ENCODE assay signal across 1 cellular context in the genomic region with DNA sequence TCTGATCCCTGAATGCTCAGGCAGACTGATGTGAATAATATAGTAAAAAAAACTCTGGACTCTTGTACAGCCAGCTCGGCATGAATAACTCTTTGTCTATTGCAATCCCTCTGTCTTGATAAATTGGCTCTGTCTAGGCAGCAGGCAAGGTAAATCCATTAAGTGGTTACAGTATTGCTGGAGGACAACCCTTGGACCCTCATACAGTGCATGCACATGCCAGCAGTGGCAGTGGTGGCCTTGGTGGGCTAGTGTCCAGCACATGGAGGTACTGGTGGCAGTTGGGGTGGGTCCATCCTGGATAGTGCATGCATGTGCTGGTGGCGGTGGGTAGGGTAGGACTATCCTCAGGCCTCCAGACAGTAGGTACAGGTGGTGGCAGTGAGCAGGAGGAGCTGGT.
TF ChIP-seq lines count a peak whose summit lies in the region.

No MANE protein-coding gene starts in this region.

TF ChIP-seq in HepG2, 621 proteins besides CTCF, POLR2A, EP300 and RAD21:
- TF ChIP-seq ZFX (CRISPR knock-in tag; IDR thresholded peaks at IDR 0.05; ENCODE audit: low read depth) = 0 out of 2 replicates have a peak, but pooled peaks have one; percentile 14
- TF ChIP-seq SALL1 (CRISPR knock-in tag; IDR thresholded peaks at IDR 0.05) = 0 out of 2 replicates have a peak, but pooled peaks have one; percentile 16
- no peak for TF ChIP-seq CREM (IDR thresholded peaks at IDR 0.05)
- no peak for TF ChIP-seq CREM (CRISPR knock-in tag; IDR thresholded peaks at IDR 0.05)
- no peak for TF ChIP-seq RFX5 (IDR thresholded peaks at IDR 0.05; ENCODE audit: low read depth, low read length)
- TF ChIP-seq, protein P1, sequence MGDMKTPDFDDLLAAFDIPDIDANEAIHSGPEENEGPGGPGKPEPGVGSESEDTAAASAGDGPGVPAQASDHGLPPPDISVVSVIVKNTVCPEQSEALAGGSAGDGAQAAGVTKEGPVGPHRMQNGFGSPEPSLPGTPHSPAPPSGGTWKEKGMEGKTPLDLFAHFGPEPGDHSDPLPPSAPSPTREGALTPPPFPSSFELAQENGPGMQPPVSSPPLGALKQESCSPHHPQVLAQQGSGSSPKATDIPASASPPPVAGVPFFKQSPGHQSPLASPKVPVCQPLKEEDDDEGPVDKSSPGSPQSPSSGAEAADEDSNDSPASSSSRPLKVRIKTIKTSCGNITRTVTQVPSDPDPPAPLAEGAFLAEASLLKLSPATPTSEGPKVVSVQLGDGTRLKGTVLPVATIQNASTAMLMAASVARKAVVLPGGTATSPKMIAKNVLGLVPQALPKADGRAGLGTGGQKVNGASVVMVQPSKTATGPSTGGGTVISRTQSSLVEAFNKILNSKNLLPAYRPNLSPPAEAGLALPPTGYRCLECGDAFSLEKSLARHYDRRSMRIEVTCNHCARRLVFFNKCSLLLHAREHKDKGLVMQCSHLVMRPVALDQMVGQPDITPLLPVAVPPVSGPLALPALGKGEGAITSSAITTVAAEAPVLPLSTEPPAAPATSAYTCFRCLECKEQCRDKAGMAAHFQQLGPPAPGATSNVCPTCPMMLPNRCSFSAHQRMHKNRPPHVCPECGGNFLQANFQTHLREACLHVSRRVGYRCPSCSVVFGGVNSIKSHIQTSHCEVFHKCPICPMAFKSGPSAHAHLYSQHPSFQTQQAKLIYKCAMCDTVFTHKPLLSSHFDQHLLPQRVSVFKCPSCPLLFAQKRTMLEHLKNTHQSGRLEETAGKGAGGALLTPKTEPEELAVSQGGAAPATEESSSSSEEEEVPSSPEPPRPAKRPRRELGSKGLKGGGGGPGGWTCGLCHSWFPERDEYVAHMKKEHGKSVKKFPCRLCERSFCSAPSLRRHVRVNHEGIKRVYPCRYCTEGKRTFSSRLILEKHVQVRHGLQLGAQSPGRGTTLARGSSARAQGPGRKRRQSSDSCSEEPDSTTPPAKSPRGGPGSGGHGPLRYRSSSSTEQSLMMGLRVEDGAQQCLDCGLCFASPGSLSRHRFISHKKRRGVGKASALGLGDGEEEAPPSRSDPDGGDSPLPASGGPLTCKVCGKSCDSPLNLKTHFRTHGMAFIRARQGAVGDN (CRISPR knock-in tag; IDR thresholded peaks at IDR 0.05) = 0 out of 2 replicates have a peak, but pooled peaks have one; percentile 16
- no peak for TF ChIP-seq ZNF777 (CRISPR knock-in tag; IDR thresholded peaks at IDR 0.05)
- TF ChIP-seq GABPB1 (CRISPR knock-in tag; IDR thresholded peaks at IDR 0.05) = no peak
- no peak for TF ChIP-seq TBX2 (CRISPR knock-in tag; IDR thresholded peaks at IDR 0.05; ENCODE audit: borderline replicate concordance)
- peak; percentile 59 for TF ChIP-seq HNF4A (CRISPR knock-in tag; IDR thresholded peaks at IDR 0.05)
- no peak for TF ChIP-seq JDP2 (CRISPR knock-in tag; IDR thresholded peaks at IDR 0.05; ENCODE audit: borderline replicate concordance)
- TF ChIP-seq ZNF549 (CRISPR knock-in tag; IDR thresholded peaks at IDR 0.05) = 0 out of 2 replicates have a peak, but pooled peaks have one; percentile 51
- TF ChIP-seq ADNP (CRISPR knock-in tag; IDR thresholded peaks at IDR 0.05) = no peak
- no peak for TF ChIP-seq HNRNPL (IDR thresholded peaks at IDR 0.05; ENCODE audit: low read depth, low read length)
- TF ChIP-seq ZNF496 (CRISPR knock-in tag; IDR thresholded peaks at IDR 0.05; ENCODE audit: insufficient replicate concordance) = no peak
- TF ChIP-seq HNF4G (IDR thresholded peaks at IDR 0.05; ENCODE audit: borderline replicate concordance, low read depth, low read length) = peak; percentile 66
- TF ChIP-seq HNF4G (CRISPR knock-in tag; IDR thresholded peaks at IDR 0.05; ENCODE audit: borderline replicate concordance, low read depth) = no peak
